ENCODE assay signal across 20 cellular contexts in genomic region chr7:52475192-52475591, GRCh38.
DNase-seq lines count a peak whose midpoint lies in the region; ATAC-seq and TF ChIP-seq lines count a peak whose summit lies in the region.
"Had no signal": no experiment of that assay in that cellular context is flagged by ENCODE, and none has a peak within 500 bp of the region (broad histone marks: within the 10 kb centered on the region; RNA-seq: fewer than 3 reads in every experiment).

No MANE protein-coding gene starts in this region.

- H3K18ac ChIP-seq in neuronal stem cell (ENCODE audit: low read length), result no peak overlapping the region

- H2BK5ac ChIP-seq in neuronal stem cell (ENCODE audit: low read length), result no peak overlapping the region

- H3K79me2 ChIP-seq in OCI-LY1 (ENCODE audit: insufficient read depth, low read length), result no peaks in the 10 kb centered on the region

- H3K4me2 ChIP-seq in OCI-LY1 (ENCODE audit: low read length), result no peak overlapping the region
- no peak overlapping the region for H3K4me2 ChIP-seq in neuronal stem cell (ENCODE audit: insufficient read depth, low read length, poor library complexity, severe bottlenecking)
- H3K4me2 ChIP-seq: A549, BLaER1 had no signal

- H3K4me3 ChIP-seq in OCI-LY1 (ENCODE audit: low read depth, low read length, poor library complexity, severe bottlenecking), result no peak overlapping the region
- H3K4me3 ChIP-seq in neuronal stem cell (ENCODE audit: low read length in 2 of 2), result no peak overlapping the region
- H3K4me3 ChIP-seq: A549, BLaER1, GM23248 had no signal

- no peaks in the 10 kb centered on the region for H3F3A ChIP-seq in OCI-LY1 (ENCODE audit: insufficient read depth, low read length)

- H3K9ac ChIP-seq in OCI-LY1 (ENCODE audit: low read length) (no peak overlapping the region), neuronal stem cell (ENCODE audit: low read depth, low read length, poor library complexity) (no peak overlapping the region)
- H3K9ac ChIP-seq: BLaER1, GM23248 had no signal

- no peak overlapping the region for H3K4ac ChIP-seq in neuronal stem cell (ENCODE audit: low read length)

- no peaks in the 10 kb centered on the region for H3K79me1 ChIP-seq in neuronal stem cell (ENCODE audit: low read depth, low read length)

- H4K8ac ChIP-seq in neuronal stem cell (ENCODE audit: low read depth, low read length), result no peak overlapping the region

- H2AFZ ChIP-seq in OCI-LY1 (ENCODE audit: low read length), result 0 out of 2 replicates have a peak overlapping the region, but pooled peaks have one; percentile 1
- H2AFZ ChIP-seq in neuronal stem cell (ENCODE audit: low read length), result peak overlapping the region; percentile 56
- H2AFZ ChIP-seq: GM23248 had no signal

- no peak overlapping the region for H2BK120ac ChIP-seq in neuronal stem cell (ENCODE audit: low read depth, low read length)

- H3K36me3 ChIP-seq in OCI-LY1 (ENCODE audit: insufficient read depth, low read length), result no peaks in the 10 kb centered on the region
- H3K36me3 ChIP-seq in neuronal stem cell (replicated peaks in 1 of 2; ENCODE audit: control insufficient read depth in 2 of 2, insufficient read depth in 2 of 2, low read length in 2 of 2), result no peaks in the 10 kb centered on the region
- H3K36me3 ChIP-seq: BLaER1 had no signal

- H3K27me3 ChIP-seq in OCI-LY1 (ENCODE audit: insufficient read depth, low read length), result no peaks in the 10 kb centered on the region
- no peaks in the 10 kb centered on the region for H3K27me3 ChIP-seq in neuronal stem cell (ENCODE audit: control insufficient read depth in 3 of 3, insufficient read depth in 3 of 3, low read depth in 1 of 3, low read length in 3 of 3)
- H3K27me3 ChIP-seq: BLaER1 had no signal

- DNase-seq in neuronal stem cell (ENCODE audit: low spot score), result no peak
- DNase-seq in AML-193 (lab: John Stamatoyannopoulos, UW), result no peak
- DNase-seq in NK-92 (lab: John Stamatoyannopoulos, UW; ENCODE audit: unreplicated experiment), result no peak
- DNase-seq: 8988T; ACHN; CD4-positive, CD25-positive, alpha-beta regulatory T cell; CD8-positive, alpha-beta memory T cell; DMS 273 treated with DMSO at 0.1 percent for 48 hours; DMS79; EL; GF-D8; GM23248; H9 had no signal

- TF ChIP-seq CTCF in OCI-LY1 (IDR thresholded peaks at IDR 0.05; ENCODE audit: low read length), result no peak

- ATAC-seq in SK-N-SH treated with all-trans-retinoic acid at 6 μM for 48 hours (peak; percentile 58; the same call in 1 of the 3 replicates), GM19023 (IDR thresholded peaks at IDR 0.05; ENCODE audit: unreplicated experiment) (no peak)
- ATAC-seq: A549, HCT116 had no signal

- H3K9me2 ChIP-seq in OCI-LY1 (ENCODE audit: low read depth, low read length), result no peaks in the 10 kb centered on the region

- H2BK15ac ChIP-seq in neuronal stem cell (ENCODE audit: low read length), result no peak overlapping the region

- H3K9me3 ChIP-seq in OCI-LY1 (ENCODE audit: low read length) (peaks cover 8% of the 10 kb centered on the region; the same call in 1 of the 2 replicates), neuronal stem cell (replicated peaks in 1 of 2; ENCODE audit: control insufficient read depth in 2 of 2, insufficient read depth in 1 of 2, low read depth in 1 of 2, low read length in 2 of 2) (no peaks in the 10 kb centered on the region)
- H3K9me3 ChIP-seq: A549 had no signal

- no peak overlapping the region for H3K14ac ChIP-seq in neuronal stem cell (ENCODE audit: low read length)

- H4K91ac ChIP-seq in neuronal stem cell (ENCODE audit: low read depth, low read length, poor library complexity), result no peak overlapping the region

- H2AK5ac ChIP-seq in neuronal stem cell (ENCODE audit: low read depth, low read length), result no peak overlapping the region

- peak overlapping the region; percentile 17 for H3K27ac ChIP-seq in OCI-LY1 (ENCODE audit: low read depth, low read length, poor library complexity, severe bottlenecking)
- H3K27ac ChIP-seq in neuronal stem cell (replicated peaks; ENCODE audit: low read length), result no peak overlapping the region
- H3K27ac ChIP-seq: A549, BLaER1, C4-2B, GM23248 had no signal

- H2BK12ac ChIP-seq in neuronal stem cell (ENCODE audit: low read length), result no peak overlapping the region

- no peaks in the 10 kb centered on the region for H4K20me1 ChIP-seq in OCI-LY1 (ENCODE audit: insufficient read depth, low read length)
- H4K20me1 ChIP-seq: BLaER1 had no signal

- H3K23ac ChIP-seq in neuronal stem cell (ENCODE audit: low read depth, low read length, poor library complexity), result no peak overlapping the region

- H3K4me1 ChIP-seq in OCI-LY1 (ENCODE audit: insufficient read depth, low read length, severe bottlenecking) (peaks cover 21% of the 10 kb centered on the region), neuronal stem cell (ENCODE audit: control insufficient read depth in 2 of 2, insufficient read depth in 1 of 2, low read depth in 1 of 2, low read length in 2 of 2) (no peaks in the 10 kb centered on the region)
- H3K4me1 ChIP-seq: A549, BLaER1 had no signal

TF ChIP-seq in SK-N-SH treated with all-trans-retinoic acid at 6 μM for 48 hours, 23 proteins besides CTCF, POLR2A, EP300 and RAD21:
- TF ChIP-seq, protein P1, sequence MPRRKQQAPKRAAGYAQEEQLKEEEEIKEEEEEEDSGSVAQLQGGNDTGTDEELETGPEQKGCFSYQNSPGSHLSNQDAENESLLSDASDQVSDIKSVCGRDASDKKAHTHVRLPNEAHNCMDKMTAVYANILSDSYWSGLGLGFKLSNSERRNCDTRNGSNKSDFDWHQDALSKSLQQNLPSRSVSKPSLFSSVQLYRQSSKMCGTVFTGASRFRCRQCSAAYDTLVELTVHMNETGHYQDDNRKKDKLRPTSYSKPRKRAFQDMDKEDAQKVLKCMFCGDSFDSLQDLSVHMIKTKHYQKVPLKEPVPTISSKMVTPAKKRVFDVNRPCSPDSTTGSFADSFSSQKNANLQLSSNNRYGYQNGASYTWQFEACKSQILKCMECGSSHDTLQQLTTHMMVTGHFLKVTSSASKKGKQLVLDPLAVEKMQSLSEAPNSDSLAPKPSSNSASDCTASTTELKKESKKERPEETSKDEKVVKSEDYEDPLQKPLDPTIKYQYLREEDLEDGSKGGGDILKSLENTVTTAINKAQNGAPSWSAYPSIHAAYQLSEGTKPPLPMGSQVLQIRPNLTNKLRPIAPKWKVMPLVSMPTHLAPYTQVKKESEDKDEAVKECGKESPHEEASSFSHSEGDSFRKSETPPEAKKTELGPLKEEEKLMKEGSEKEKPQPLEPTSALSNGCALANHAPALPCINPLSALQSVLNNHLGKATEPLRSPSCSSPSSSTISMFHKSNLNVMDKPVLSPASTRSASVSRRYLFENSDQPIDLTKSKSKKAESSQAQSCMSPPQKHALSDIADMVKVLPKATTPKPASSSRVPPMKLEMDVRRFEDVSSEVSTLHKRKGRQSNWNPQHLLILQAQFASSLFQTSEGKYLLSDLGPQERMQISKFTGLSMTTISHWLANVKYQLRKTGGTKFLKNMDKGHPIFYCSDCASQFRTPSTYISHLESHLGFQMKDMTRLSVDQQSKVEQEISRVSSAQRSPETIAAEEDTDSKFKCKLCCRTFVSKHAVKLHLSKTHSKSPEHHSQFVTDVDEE (CRISPR knock-in tag; IDR thresholded peaks at IDR 0.05), result peak; percentile 93; the same call in 1 of the 2 replicates
- TF ChIP-seq ZNF70 (CRISPR knock-in tag; IDR thresholded peaks at IDR 0.05) (peak; percentile 65), CSDC2 (CRISPR knock-in tag; IDR thresholded peaks at IDR 0.05) (no peak), PPARA (CRISPR knock-in tag; IDR thresholded peaks at IDR 0.05; ENCODE audit: borderline replicate concordance) (0 out of 2 replicates have a peak, but pooled peaks have one; percentile 70), TCF4 (CRISPR knock-in tag; IDR thresholded peaks at IDR 0.05; ENCODE audit: borderline replicate concordance) (peak; percentile 97), OSR1 (CRISPR knock-in tag; IDR thresholded peaks at IDR 0.05) (no peak), ARNTL (CRISPR knock-in tag; IDR thresholded peaks at IDR 0.05; ENCODE audit: borderline replicate concordance, low read depth) (no peak), SNAI2 (CRISPR knock-in tag; IDR thresholded peaks at IDR 0.05) (peak; percentile 42; the same call in 1 of the 2 replicates)
